Comparison of ENCODE assay signal across 17 cellular contexts in genomic region chr2:101395545-101396351, GRCh38. TPM values are rescaled to one million over a fixed set of nuclear protein-coding genes. Genes with fewer than 3 reads are reported as not detected.
DNase-seq lines count a peak whose midpoint lies in the region; ATAC-seq, FAIRE-seq and TF ChIP-seq lines count a peak whose summit lies in the region.
"Had no signal": no experiment of that assay in that cellular context is flagged by ENCODE, and none has a peak within 500 bp of the region (broad histone marks: within the 10 kb centered on the region; RNA-seq: fewer than 3 reads in every experiment).

No MANE protein-coding gene starts in this region.

- peaks cover 43% of the 10 kb centered on the region for H3K27me3 Mint-ChIP-seq in progenitor cell of endocrine pancreas

- peaks cover 11% of the 10 kb centered on the region for H3K79me2 ChIP-seq in PC-3 (ENCODE audit: low read length)

- ATAC-seq in PC-3 (peak; percentile 43), Right ventricle myocardium inferior (no peak), GM21723 (IDR thresholded peaks at IDR 0.05; ENCODE audit: unreplicated experiment) (no peak)
- ATAC-seq: right lobe of liver had no signal

- no peaks in the 10 kb centered on the region for H3K9me2 ChIP-seq in PC-3 (replicated peaks; ENCODE audit: low read length)

- no peaks in the 10 kb centered on the region for H3K9me3 Mint-ChIP-seq in progenitor cell of endocrine pancreas (ENCODE audit: low read depth)

- H3K27ac Mint-ChIP-seq in progenitor cell of endocrine pancreas = peak overlapping the region; percentile 37
- H3K27ac Mint-ChIP-seq: IgD-negative memory B cell had no signal

- BruUV-seq in PC-3 (replicated peaks; lab: Mats Ljungman, UMichigan) = TSS peak; percentile 80

- peak overlapping the region; percentile 44 for H3K4me3 ChIP-seq in PC-3 (ENCODE audit: low read length)
- no peak overlapping the region for H3K4me3 ChIP-seq in epithelial cell of esophagus (ENCODE audit: low read length)
- H3K4me3 ChIP-seq: right lobe of liver, suprapubic skin had no signal

- no peaks in the 10 kb centered on the region for H3K36me3 Mint-ChIP-seq in progenitor cell of endocrine pancreas (ENCODE audit: insufficient read depth)

- intact Hi-C loops in PC-3 (cut with micrococcal nuclease) (no loop called here), Right ventricle myocardium inferior (cut with DNase I) (no loop called here)

- peaks cover 9% of the 10 kb centered on the region for H3F3A ChIP-seq in PC-3 (ENCODE audit: low read length, unreplicated experiment)

- peak overlapping the region; percentile 96 for H3K27ac ChIP-seq in PC-3 (ENCODE audit: low read length)
- H3K27ac ChIP-seq: right lobe of liver, suprapubic skin, WERI-Rb-1 had no signal

- H4K20me1 ChIP-seq in PC-3 (ENCODE audit: low read length) = no peaks in the 10 kb centered on the region

- H3K9ac ChIP-seq in PC-3 (ENCODE audit: low read length) = peak overlapping the region; percentile 83

- H3K4me1 ChIP-seq in PC-3 (ENCODE audit: insufficient read depth, low read length) = peaks cover 50% of the 10 kb centered on the region
- H3K4me1 ChIP-seq: right lobe of liver, suprapubic skin had no signal

- POLR2A ChIA-PET in PC-3 (lab: Charles Lee; ENCODE audit: unreplicated experiment) = interaction anchor here (0.6 to 0.7 kb wide), 2 partner anchors 31 to 65 kb away, joined by 3 read pairs; no protein-coding TSS in a partner anchor

- no peak for FAIRE-seq in RCC 7860 (lab: Jason Lieb, UNC)

- H3K36me3 ChIP-seq in PC-3 (ENCODE audit: low read depth, low read length) = peaks cover 8% of the 10 kb centered on the region; the same call in 1 of the 2 replicates
- H3K36me3 ChIP-seq: right lobe of liver, suprapubic skin, WERI-Rb-1 had no signal

- peak overlapping the region; percentile 68 for H3K4me2 ChIP-seq in PC-3 (ENCODE audit: low read length)

- CTCF ChIA-PET in PC-3 (lab: Charles Lee) = interaction anchor here (0.6 to 1.3 kb wide), 2 partner anchors 8 to 68 kb away, joined by 3 to 18 read pairs; partner anchors contain the start of gene CREG2

- DNase-seq in EH (ENCODE audit: low read depth) (peak; percentile 13), PC-3 (no peak), epithelial cell of esophagus (ENCODE audit: low read depth) (peak; percentile 45), progenitor cell of endocrine pancreas (ENCODE audit: low spot score, unreplicated experiment) (no peak), RCC 7860 (ENCODE audit: low spot score) (no peak), Right ventricle myocardium inferior (ENCODE audit: missing footprints) (no peak)
- DNase-seq: activated effector memory CD4-positive, alpha-beta T cell treated with anti-CD3 and anti-CD28 coated beads, Interleukin-2, amount 50 U/mL, for 16 hours; cortex of kidney; MV-4-11; NCI-H1930; NCI-H510A treated with DMSO at 0.1 percent for 48 hours; stimulated activated CD4-positive, alpha-beta T cell treated with anti-CD3 and anti-CD28 coated beads, Interleukin-2, amount 100 ng/mL, for 24 hours; WERI-Rb-1 had no signal

- no peaks in the 10 kb centered on the region for H3K9me3 ChIP-seq in PC-3 (ENCODE audit: low read length)
- H3K9me3 ChIP-seq: right lobe of liver, suprapubic skin had no signal

- no peaks in the 10 kb centered on the region for H3K4me1 Mint-ChIP-seq in progenitor cell of endocrine pancreas (ENCODE audit: low read depth)

- H3K27me3 ChIP-seq in PC-3 (ENCODE audit: low read length) = no peaks in the 10 kb centered on the region
- H3K27me3 ChIP-seq: right lobe of liver, suprapubic skin had no signal

- H2AFZ ChIP-seq in PC-3 (ENCODE audit: low read length) = peak overlapping the region; percentile 11; the same call in 1 of the 2 replicates

- TF ChIP-seq CTCF in PC-3 (conservative IDR thresholded peaks at IDR 0.05; ENCODE audit: low read depth, low read length) (no peak), epithelial cell of esophagus (IDR thresholded peaks at IDR 0.05; ENCODE audit: insufficient read depth, low read depth, low read length, missing control alignments) (no peak), progenitor cell of endocrine pancreas (IDR thresholded peaks at IDR 0.05; ENCODE audit: unreplicated experiment) (no peak)

- H3K4me3 Mint-ChIP-seq in progenitor cell of endocrine pancreas (ENCODE audit: low read depth) = no peak overlapping the region
- H3K4me3 Mint-ChIP-seq: IgD-negative memory B cell had no signal

RNA-seq across cellular contexts. Expression of gene CREG2, which starts 8.4 kb away (rescaled TPM):
- total RNA-seq in PC-3 (2014; rRNA removed) (40.0 and 67.9 TPM in 2 replicates), progenitor cell of endocrine pancreas (0.65 and 1.3 TPM in 2 replicates), Right ventricle myocardium inferior (not detected)

Comparison
In these comparisons a context has a peak if more than half of its experiments do, and no peak if none do; other contexts are left out.
1. DNase-seq: peak in EH (single experiment) and epithelial cell of esophagus (single experiment); none in PC-3 (single experiment), progenitor cell of endocrine pancreas (single experiment), RCC 7860 (single experiment) and Right ventricle myocardium inferior (single experiment).
2. RNA of gene CREG2, which starts 8.4 kb away (total RNA-seq): 40.0 to 67.9 TPM in PC-3; 0.65 to 1.3 TPM in progenitor cell of endocrine pancreas and not detected in Right ventricle myocardium inferior (single experiment); every median in the first group is over 10 times any median in the second.